8 cellular contexts compared by ENCODE assay signal in the genomic region with DNA sequence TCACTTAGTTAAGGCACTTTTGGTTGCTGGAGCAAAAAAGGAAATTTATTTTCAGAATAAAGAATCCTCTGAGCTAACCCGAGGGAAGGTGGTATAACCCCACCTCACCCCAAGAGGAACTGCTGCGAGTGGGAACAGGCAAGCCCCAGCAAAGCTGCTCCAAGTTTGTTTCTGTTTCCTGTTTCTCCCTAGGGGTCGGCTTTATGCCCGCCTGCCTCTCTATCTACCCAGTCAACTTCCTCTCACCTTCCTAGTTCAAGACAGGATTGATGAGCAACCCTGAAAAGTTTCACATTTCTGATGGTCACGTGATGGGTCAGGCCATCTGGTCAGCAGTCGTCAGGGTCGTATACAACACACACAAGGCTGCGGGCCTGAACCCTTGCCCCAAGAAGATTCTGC. TPM values are rescaled to one million over a fixed set of nuclear protein-coding genes. Genes with fewer than 3 reads are reported as not detected.
DNase-seq lines count a peak whose midpoint lies in the region; ATAC-seq, FAIRE-seq and TF ChIP-seq lines count a peak whose summit lies in the region.

No MANE protein-coding gene starts in this region.

- WGBS in GM12878 (ENCODE audit: insufficient coverage, insufficient replicate concordance, low lambda C conversion rate, missing lambda C conversion rate): under 1% methylated on average over 8 of the region's 8 CpGs

- no peak overlapping the region for H3K27ac Mint-ChIP-seq in naive thymus-derived CD4-positive, alpha-beta T cell

- ATAC-seq in HG03108 (IDR thresholded peaks at IDR 0.05; ENCODE audit: unreplicated experiment) (peak; percentile 42), GM12878 (peak; percentile 52), GM18505 (IDR thresholded peaks at IDR 0.05; ENCODE audit: unreplicated experiment) (no peak)
- peak; percentile 54 for ATAC-seq in naive thymus-derived CD4-positive, alpha-beta T cell

- RAD21 ChIA-PET in GM12878 (lab: Charles Lee; ENCODE audit: unreplicated experiment): interaction anchor here (0.6 to 20.6 kb wide), 6 partner anchors 25 to 86 kb away, joined by 3 to 344 read pairs (median 4); a partner anchor contains a TSS

- TF ChIP-seq RAD21 in GM12878 (IDR thresholded peaks at IDR 0.05; ENCODE audit: insufficient read depth, low read depth, low read length): no peak

- peak; percentile 63 for DNase-seq in GM12878 (ENCODE audit: low read depth, low spot score)
- no peak for DNase-seq in naive thymus-derived CD4-positive, alpha-beta T cell
- DNase-seq in GM20000 (ENCODE audit: low spot score): no peak
- no peak for DNase-seq in epidermal melanocyte (ENCODE audit: insufficient read length, low spot score)
- DNase-seq in DMS153 treated with DMSO at 0.1 percent for 48 hours (lab: John Stamatoyannopoulos, UW; ENCODE audit: unreplicated experiment): no peak

- H3K4me1 ChIP-seq in GM12878 (ENCODE audit: control insufficient read depth, insufficient read depth, low read length): peaks cover 57% of the 10 kb centered on the region
- no peaks in the 10 kb centered on the region for H3K4me1 ChIP-seq in naive thymus-derived CD4-positive, alpha-beta T cell (ENCODE audit: control insufficient read depth in 2 of 2, insufficient read depth in 2 of 2, low read length in 2 of 2)

- H3K79me2 ChIP-seq in GM12878 (ENCODE audit: control insufficient read depth, insufficient read depth, low read length): peaks cover 96% of the 10 kb centered on the region

- no peaks in the 10 kb centered on the region for H3K9me3 ChIP-seq in GM12878 (replicated peaks; ENCODE audit: control insufficient read depth, insufficient read depth, low read length)
- H3K9me3 ChIP-seq in naive thymus-derived CD4-positive, alpha-beta T cell (ENCODE audit: control insufficient read depth in 2 of 3, low read length in 3 of 3): no peaks in the 10 kb centered on the region

- POLR2A ChIA-PET in GM12878 (lab: Charles Lee): interaction anchor here (1.3 to 13.8 kb wide), 6 partner anchors 10 to 96 kb away, joined by 4 to 314 read pairs (median 14); a partner anchor contains a TSS
- POLR2A ChIA-PET in naive thymus-derived CD4-positive, alpha-beta T cell (lab: Charles Lee): no interaction called here

- TF ChIP-seq CTCF in GM12878 (IDR thresholded peaks at IDR 0.05 in 2 of 3, conservative IDR thresholded peaks at IDR 0.05 in 1 of 3; ENCODE audit: control insufficient read depth in 2 of 3, extremely low read depth in 1 of 3, insufficient read depth in 1 of 3, low read depth in 3 of 3, low read length in 3 of 3) (no peak), GM20000 (IDR thresholded peaks at IDR 0.05; ENCODE audit: extremely low read depth, missing control alignments) (no peak)

- intact Hi-C loops in GM12878 (cut with micrococcal nuclease; ENCODE audit: unreplicated experiment): loop anchor here (1.0 kb wide), 2 partner anchors 31 to 35 kb away; no protein-coding TSS in a partner anchor
- intact Hi-C loops in naive thymus-derived CD4-positive, alpha-beta T cell (cut with micrococcal nuclease): no loop called here

- H3K4me3 ChIP-seq in GM12878: peak overlapping the region; percentile 62
- no peak overlapping the region for H3K4me3 ChIP-seq in naive thymus-derived CD4-positive, alpha-beta T cell (ENCODE audit: low read length)

- peaks cover 0 to 13% (median under 1%) of the 10 kb centered on the region in 7 donors for H3K4me1 Mint-ChIP-seq in naive thymus-derived CD4-positive, alpha-beta T cell

- H3K27ac ChIP-seq in GM12878 (ENCODE audit: control insufficient read depth, insufficient read depth): peak overlapping the region; percentile 71
- H3K27ac ChIP-seq in naive thymus-derived CD4-positive, alpha-beta T cell (ENCODE audit: low read depth, low read length): no peak overlapping the region

- no peaks in the 10 kb centered on the region for H3K36me3 ChIP-seq in GM12878 (ENCODE audit: control insufficient read depth in 2 of 2, insufficient read depth in 2 of 2, low read length in 1 of 2)
- no peaks in the 10 kb centered on the region for H3K36me3 ChIP-seq in naive thymus-derived CD4-positive, alpha-beta T cell (ENCODE audit: control insufficient read depth in 2 of 3, insufficient read depth in 3 of 3, low read length in 3 of 3)

- no peak for FAIRE-seq in GM12878 (lab: Jason Lieb, UNC)

- TF ChIP-seq POLR2A in GM18526 (IDR thresholded peaks at IDR 0.05; ENCODE audit: extremely low read depth, insufficient read length) (peak; percentile 32), GM12878 (IDR thresholded peaks at IDR 0.05; ENCODE audit: low read depth, low read length) (0 out of 2 replicates have a peak, but pooled peaks have one; percentile 29), GM18505 (IDR thresholded peaks at IDR 0.05; ENCODE audit: borderline replicate concordance, extremely low read depth, insufficient read depth, insufficient read length) (no peak)

- in situ Hi-C loops in GM12878 (cut with MboI): loop anchor here (25.0 kb wide), 1 partner anchor 488 kb away; a partner anchor contains a TSS

- no peaks in the 10 kb centered on the region for H3K27me3 ChIP-seq in GM12878 (replicated peaks in 1 of 2; ENCODE audit: control insufficient read depth in 2 of 2, insufficient read depth in 2 of 2, low read length in 1 of 2)
- no peaks in the 10 kb centered on the region for H3K27me3 ChIP-seq in naive thymus-derived CD4-positive, alpha-beta T cell (ENCODE audit: control insufficient read depth in 2 of 2, insufficient read depth in 2 of 2, low read length in 2 of 2)

- H3K4me2 ChIP-seq in GM12878 (ENCODE audit: control insufficient read depth, insufficient read depth): peak overlapping the region; percentile 92

- H3K27me3 Mint-ChIP-seq in naive thymus-derived CD4-positive, alpha-beta T cell: peaks cover 10 to 31% (median 26%) of the 10 kb centered on the region in 5 donors

- H3K9me3 Mint-ChIP-seq in naive thymus-derived CD4-positive, alpha-beta T cell: no peaks in the 10 kb centered on the region

- no peaks in the 10 kb centered on the region for H4K20me1 ChIP-seq in GM12878 (ENCODE audit: control insufficient read depth, insufficient read depth)

- peak overlapping the region in 2 of 10 donors; percentile 10 to 12 for H3K4me3 Mint-ChIP-seq in naive thymus-derived CD4-positive, alpha-beta T cell

- BruUV-seq in GM12878 (replicated peaks; lab: Mats Ljungman, UMichigan): no TSS peak

- H3K9ac ChIP-seq in GM12878 (ENCODE audit: control insufficient read depth, insufficient read depth, low read length): peak overlapping the region; percentile 48

- SMC1A ChIA-PET in GM12878 (lab: Charles Lee; ENCODE audit: uncharacterized antibody, unreplicated experiment): interaction anchor here (0.9 to 16.4 kb wide), 8 partner anchors 10 to 94 kb away, joined by 3 to 430 read pairs (median 6); no protein-coding TSS in a partner anchor

- CTCF ChIA-PET in GM12878 (lab: Yijun Ruan, JAX): interaction anchor here (0.8 to 1.8 kb wide), 7 partner anchors 11 to 85 kb away, joined by 3 to 8 read pairs (median 4); no protein-coding TSS in a partner anchor
- CTCF ChIA-PET in naive thymus-derived CD4-positive, alpha-beta T cell (lab: Charles Lee): no interaction called here

- H3K36me3 Mint-ChIP-seq in naive thymus-derived CD4-positive, alpha-beta T cell: no peaks in the 10 kb centered on the region

- no peak for TF ChIP-seq EP300 in GM12878 (IDR thresholded peaks at IDR 0.05; ENCODE audit: borderline replicate concordance in 1 of 2, control insufficient read depth in 1 of 2, low read depth in 2 of 2, low read length in 2 of 2)

- peak overlapping the region; percentile 44 for H2AFZ ChIP-seq in GM12878 (ENCODE audit: control insufficient read depth, low read depth, low read length)

TF ChIP-seq in GM12878, 131 proteins besides CTCF, POLR2A, EP300 and RAD21 (continues in another document):
- TF ChIP-seq LARP7 (IDR thresholded peaks at IDR 0.05) (no peak), IKZF1 (conservative IDR thresholded peaks at IDR 0.05) (peak; percentile 70), NFIC (IDR thresholded peaks at IDR 0.05; ENCODE audit: low read depth, low read length) (peak; percentile 59), SRF (IDR thresholded peaks at IDR 0.05; ENCODE audit: low read depth in 2 of 2, low read length in 2 of 2) (no peak), MYC (IDR thresholded peaks at IDR 0.05; ENCODE audit: insufficient read depth, insufficient read length, insufficient replicate concordance, low read length, severe bottlenecking) (no peak), EED (IDR thresholded peaks at IDR 0.05; ENCODE audit: low read depth) (peak; percentile 67), RBBP5 (conservative IDR thresholded peaks at IDR 0.05) (no peak), DPF2 (IDR thresholded peaks at IDR 0.05) (0 out of 2 replicates have a peak, but pooled peaks have one; percentile 37), CBX3 (IDR thresholded peaks at IDR 0.05; ENCODE audit: borderline replicate concordance, low read depth) (no peak)
- TF ChIP-seq, protein P1, sequence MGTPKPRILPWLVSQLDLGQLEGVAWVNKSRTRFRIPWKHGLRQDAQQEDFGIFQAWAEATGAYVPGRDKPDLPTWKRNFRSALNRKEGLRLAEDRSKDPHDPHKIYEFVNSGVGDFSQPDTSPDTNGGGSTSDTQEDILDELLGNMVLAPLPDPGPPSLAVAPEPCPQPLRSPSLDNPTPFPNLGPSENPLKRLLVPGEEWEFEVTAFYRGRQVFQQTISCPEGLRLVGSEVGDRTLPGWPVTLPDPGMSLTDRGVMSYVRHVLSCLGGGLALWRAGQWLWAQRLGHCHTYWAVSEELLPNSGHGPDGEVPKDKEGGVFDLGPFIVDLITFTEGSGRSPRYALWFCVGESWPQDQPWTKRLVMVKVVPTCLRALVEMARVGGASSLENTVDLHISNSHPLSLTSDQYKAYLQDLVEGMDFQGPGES (IDR thresholded peaks at IDR 0.05): no peak

RNA-seq across cellular contexts. Expression of a gene that starts 31.1 kb away (rescaled TPM):
- 1,689 and 1,819 TPM in 2 replicates for total RNA-seq in GM12878 (2013; cell fraction: nucleolus; rRNA removed)
- total RNA-seq in GM12878 (2014; rRNA removed) (49.0 and 50.6 TPM in 2 replicates), GM12878 (2014; rRNA removed; fragmentation: Illumina TruSeq; extraction: Trizol) (48.9 and 56.3 TPM in 2 replicates), GM12878 (2021) (87.3 and 96.4 TPM in 2 replicates)
- polyA plus RNA-seq in GM12878 (2011; ENCODE audit: low read depth): 62.6 TPM
- polyA plus RNA-seq in GM12878 (2011; rRNA removed) (67.6 and 71.9 TPM in 2 replicates), GM12878 (2014; fragmentation: Illumina TruSeq; extraction: Trizol) (41.3 and 57.2 TPM in 2 replicates), GM12878 (2014; fragmentation: Nextera tagmentation; extraction: Ambion mirVana) (1 to 10 TPM; 5.1 to 5.8 TPM), GM12878 (2014; rRNA removed) (40.2 and 49.4 TPM in 2 replicates), GM12878 (2016; fragmentation: Nextera tagmentation; extraction: Ambion mirVana) (10 to 100 TPM in 1 of 2 experiments, 1 to 10 TPM in 1; 10.0 to 11.2 TPM)
- polyA plus RNA-seq in GM12878 (2011; cell fraction: cytosol; rRNA removed): 46.8 and 51.7 TPM in 2 replicates
- polyA plus RNA-seq in GM12878 (2011; cell fraction: nucleus; rRNA removed): 366 and 390 TPM in 2 replicates
- polyA plus RNA-seq in GM12878 (2012): 54.9 and 67.5 TPM in 2 replicates
- 414 and 436 TPM in 2 replicates for polyA minus RNA-seq in GM12878 (2011; rRNA and poly(A)+ RNA removed)
- polyA minus RNA-seq in GM12878 (2011; cell fraction: cytosol; rRNA and poly(A)+ RNA removed): 45.6 and 49.8 TPM in 2 replicates
- polyA minus RNA-seq in GM12878 (2011; cell fraction: nucleus; rRNA and poly(A)+ RNA removed): 344 and 514 TPM in 2 replicates
- total RNA-seq in naive thymus-derived CD4-positive, alpha-beta T cell: 10 to 100 TPM in 2 of 5 experiments, 1 to 10 TPM in 3; 5.5 to 45.9 (median 8.5) TPM
- polyA plus RNA-seq in naive thymus-derived CD4-positive, alpha-beta T cell: under 1 TPM; 0.16 to 0.53 TPM
